ENCODE assay signal across 8 cellular contexts in genomic region chr15:67105065-67105951, GRCh38. TPM values are rescaled to one million over a fixed set of nuclear protein-coding genes. Genes with fewer than 3 reads are reported as not detected.
DNase-seq lines count a peak whose midpoint lies in the region; ATAC-seq and TF ChIP-seq lines count a peak whose summit lies in the region.

No MANE protein-coding gene starts in this region.

- H3K36me3 ChIP-seq in gastroesophageal sphincter (no peaks in the 10 kb centered on the region), sigmoid colon (no peaks in the 10 kb centered on the region)

- POLR2A ChIA-PET in T-cell (lab: Charles Lee), result interaction anchor here in 1 of 2 donors (0.5 to 0.7 kb wide), 2 partner anchors 14 to 135 kb away, joined by 3 to 4 read pairs; no protein-coding TSS in a partner anchor

- H3K9me3 Mint-ChIP-seq in T-cell, result peaks cover 0 to 4% (median 0%) of the 10 kb centered on the region in 3 donors

- H3K27me3 Mint-ChIP-seq in T-cell, result no peaks in the 10 kb centered on the region

- CTCF ChIA-PET in T-cell (lab: Charles Lee), result no interaction called here

- TF ChIP-seq CTCF in gastroesophageal sphincter (IDR thresholded peaks at IDR 0.05), result peak in 2 of 4 experiments; percentile 49 to 52
- no peak for TF ChIP-seq CTCF in sigmoid colon (IDR thresholded peaks at IDR 0.05)

- H3K9me3 ChIP-seq in gastroesophageal sphincter (no peaks in the 10 kb centered on the region), sigmoid colon (no peaks in the 10 kb centered on the region)

- H3K27ac Mint-ChIP-seq in T-cell, result peak overlapping the region in 1 of 2 donors; percentile 88

- peaks cover 5 to 25% (median 25%) of the 10 kb centered on the region in 3 donors for H3K4me1 Mint-ChIP-seq in T-cell

- TF ChIP-seq EP300 in gastroesophageal sphincter (IDR thresholded peaks at IDR 0.05) (no peak), sigmoid colon (IDR thresholded peaks at IDR 0.05) (peak in 2 of 4 donors; percentile 43 to 56)

- H3K4me1 ChIP-seq in gastroesophageal sphincter, result peaks cover 17 to 99% (median 66%) of the 10 kb centered on the region in 3 donors
- H3K4me1 ChIP-seq in sigmoid colon, result peaks cover 0 to 97% (median 89%) of the 10 kb centered on the region in 4 donors

- intact Hi-C loops in sigmoid colon (cut with DNase I), result loop anchor here (5.0 kb wide), 1 partner anchor 42 kb away; no protein-coding TSS in a partner anchor

- TF ChIP-seq POLR2A in gastroesophageal sphincter (IDR thresholded peaks at IDR 0.05) (no peak), sigmoid colon (IDR thresholded peaks at IDR 0.05) (no peak)

- 31 to 50% methylated on average over 2 to 3 of the region's 11 CpGs for WGBS in gastroesophageal sphincter (ENCODE audit: low coverage in 1 of 2), 2 donors
- 73 to 75% methylated on average over 11 of the region's 11 CpGs for WGBS in sigmoid colon, 2 donors

- H3K4me3 ChIP-seq in gastroesophageal sphincter (no peak overlapping the region), sigmoid colon (no peak overlapping the region)

- ATAC-seq in T-cell (replicated peaks in 1 of 4) (no peak), gastroesophageal sphincter (peak; percentile 87)

- H3K27ac ChIP-seq in gastroesophageal sphincter (peak overlapping the region; percentile 37 to 87 (median 82)), sigmoid colon (peak overlapping the region; percentile 72 to 88 (median 84))

- H3K4me3 Mint-ChIP-seq in T-cell, result peak overlapping the region in 2 of 3 donors; percentile 22 to 44

- peaks cover 30% of the 10 kb centered on the region for H3K36me3 Mint-ChIP-seq in T-cell

- DNase-seq in GM04503 (ENCODE audit: low read depth) (peak; percentile 97), T-cell (no peak), sigmoid colon (peak; percentile 83), DMS79 (lab: John Stamatoyannopoulos, UW) (no peak), NCI-H1930 (lab: John Stamatoyannopoulos, UW) (no peak), NCI-H345 (lab: John Stamatoyannopoulos, UW) (no peak), NCI-H1436 treated with DMSO at 0.1 percent for 48 hours (lab: John Stamatoyannopoulos, UW) (no peak)

- no peaks in the 10 kb centered on the region for H3K27me3 ChIP-seq in gastroesophageal sphincter
- H3K27me3 ChIP-seq in sigmoid colon, result no peaks in the 10 kb centered on the region

RNA-seq across cellular contexts. Expression of gene SMAD3, which starts 39.9 kb away (rescaled TPM):
- total RNA-seq in T-cell (100 to 1,000 TPM in 3 of 5 donors, 10 to 100 TPM in 2; 55.4 to 159 (median 110) TPM), gastroesophageal sphincter (10 to 100 TPM; 19.8 to 30.6 (median 25.9) TPM), sigmoid colon (10 to 100 TPM; 17.8 to 28.2 (median 18.4) TPM)
- 10 to 100 TPM; 12.5 to 23.2 (median 13.8) TPM for polyA plus RNA-seq in sigmoid colon

Comparison
In these comparisons a context has a peak if more than half of its experiments do, and no peak if none do; other contexts are left out.
1. DNase-seq: peak in GM04503 (single experiment) and sigmoid colon (single experiment); none in T-cell (0 of 34), DMS79 (single experiment), NCI-H1930 (0 of 2), NCI-H345 (single experiment) and NCI-H1436 treated with DMSO at 0.1 percent for 48 hours (single experiment).